In genomic region chr3:35924070-35924469, GRCh38 we compare ENCODE assay signal across 8 cellular contexts.
DNase-seq lines count a peak whose midpoint lies in the region; ATAC-seq and TF ChIP-seq lines count a peak whose summit lies in the region.
"Not testable (repeated sequence)": the region's sequence is repeated elsewhere in the genome, so short reads cannot be mapped to it uniquely, and the experiment has no call there.

No MANE protein-coding gene starts in this region.

- H3K79me2 ChIP-seq in KMS-11 (ENCODE audit: insufficient read depth, low read depth) = not testable (repeated sequence)

- not testable (repeated sequence) for H3K4me1 ChIP-seq in KMS-11 (ENCODE audit: low read depth, poor library complexity, severe bottlenecking)

- H3K4me3 ChIP-seq in KMS-11 (IDR thresholded peaks at IDR 0.05; ENCODE audit: insufficient read depth, low read depth, low read length); choroid plexus epithelial cell (ENCODE audit: low read depth, low read length): not testable (repeated sequence)

- H3K9ac ChIP-seq in KMS-11 = not testable (repeated sequence)

- not testable (repeated sequence) for H3K36me3 ChIP-seq in KMS-11 (ENCODE audit: insufficient read depth)

- H2AFZ ChIP-seq in KMS-11 (ENCODE audit: low read depth) = not testable (repeated sequence)

- peak; percentile 58 for ATAC-seq in GM18870 (IDR thresholded peaks at IDR 0.05; ENCODE audit: unreplicated experiment)

- in situ Hi-C loops in Caki2 (cut with HindIII; ENCODE audit: low pct_unique_long_range_greater_than_20kb, low sequenced_read_pairs) = not testable (repeated sequence)

- TF ChIP-seq CTCF in KMS-11 (conservative IDR thresholded peaks at IDR 0.05; ENCODE audit: low read depth, low read length) (0 out of 2 replicates have a peak, but pooled peaks have one; percentile 16), choroid plexus epithelial cell (conservative IDR thresholded peaks at IDR 0.05; ENCODE audit: low read depth, low read length) (peak; percentile 75)

- not testable (repeated sequence) for H4K20me1 ChIP-seq in KMS-11 (ENCODE audit: insufficient read depth)

- not testable (repeated sequence) for H3K4me2 ChIP-seq in KMS-11

- not testable (repeated sequence) for H3K27me3 ChIP-seq in KMS-11 (ENCODE audit: insufficient read depth, low read depth)

- peak; percentile 46 for DNase-seq in Caki2 (ENCODE audit: low read depth)
- DNase-seq in NCI-H69 (lab: John Stamatoyannopoulos, UW) = peak; percentile 20
- peak; percentile 17 for DNase-seq in SW480 (ENCODE audit: low spot score)
- DNase-seq in choroid plexus epithelial cell (ENCODE audit: low read depth) = peak; percentile 61
- DNase-seq in iris pigment epithelial cell (ENCODE audit: low read depth) = peak; percentile 55
- DNase-seq in retina = peak; percentile 39

- H3K27ac ChIP-seq in KMS-11 = not testable (repeated sequence)
